ENCODE assay signal across 8 cellular contexts in the genomic region with DNA sequence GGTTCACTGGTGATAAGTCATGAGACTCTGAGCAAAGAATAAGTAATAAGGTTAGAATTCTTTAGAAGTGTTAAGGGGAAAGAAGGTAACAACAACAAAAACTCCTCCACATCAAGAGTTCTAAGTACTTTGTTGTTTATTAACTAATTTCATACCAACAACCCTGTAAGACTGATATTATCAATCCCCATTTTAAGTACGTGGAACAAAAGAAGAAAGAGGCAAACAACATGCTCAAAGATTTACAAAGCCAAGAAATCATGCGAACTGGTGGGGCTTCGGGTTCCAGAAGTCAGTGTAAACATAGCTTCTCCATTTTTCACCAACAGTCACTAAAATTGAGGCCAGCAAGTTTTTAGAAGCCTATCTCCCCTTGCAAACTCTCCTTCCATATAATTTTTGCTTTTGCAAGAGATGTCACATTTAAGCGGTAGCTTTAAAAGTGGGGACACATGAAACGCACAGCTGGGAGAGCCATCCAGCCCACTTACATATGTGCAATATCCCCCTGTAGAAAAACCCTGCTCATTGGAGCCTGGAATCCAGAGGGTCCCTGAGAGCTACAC. TPM values are rescaled to one million over a fixed set of nuclear protein-coding genes. Genes with fewer than 3 reads are reported as not detected.
DNase-seq lines count a peak whose midpoint lies in the region; ATAC-seq and TF ChIP-seq lines count a peak whose summit lies in the region.

No MANE protein-coding gene starts in this region.

- TF ChIP-seq POLR2A in body of pancreas (IDR thresholded peaks at IDR 0.05), result no peak

- H3K4me1 ChIP-seq in ACC112 (ENCODE audit: control insufficient read depth, insufficient read depth, low read length, unreplicated experiment) (peaks cover 14% of the 10 kb centered on the region), HUES6 (ENCODE audit: control insufficient read depth, insufficient read depth, low read length) (peaks cover 27% of the 10 kb centered on the region), body of pancreas (peaks cover 54% of the 10 kb centered on the region), mesodermal cell (ENCODE audit: control insufficient read depth, insufficient read depth, low read length, poor library complexity, severe bottlenecking) (peaks cover 8% of the 10 kb centered on the region)

- no peaks in the 10 kb centered on the region for H3K9me3 ChIP-seq in HUES6 (ENCODE audit: control insufficient read depth, insufficient read depth, low read depth, low read length)
- H3K9me3 ChIP-seq in body of pancreas, result no peaks in the 10 kb centered on the region
- no peaks in the 10 kb centered on the region for H3K9me3 ChIP-seq in mesodermal cell (ENCODE audit: control insufficient read depth, low read length)

- H3K36me3 ChIP-seq in ACC112 (ENCODE audit: insufficient read depth, low read length) (no peaks in the 10 kb centered on the region), HUES6 (ENCODE audit: control insufficient read depth, insufficient read depth, low read length) (no peaks in the 10 kb centered on the region), body of pancreas (replicated peaks in 1 of 2; ENCODE audit: insufficient read depth in 1 of 2, low read depth in 2 of 2) (no peaks in the 10 kb centered on the region), mesodermal cell (ENCODE audit: control insufficient read depth, insufficient read depth, low read length) (peaks cover 10% of the 10 kb centered on the region)

- ATAC-seq in body of pancreas (no peak), GM19397 (IDR thresholded peaks at IDR 0.05; ENCODE audit: unreplicated experiment) (no peak)

- H3K4me3 ChIP-seq in ACC112 (ENCODE audit: low read depth, low read length), result peak overlapping the region; percentile 95
- H3K4me3 ChIP-seq in HUES6 (ENCODE audit: low read depth, low read length), result peak overlapping the region; percentile 85
- peak overlapping the region in 1 of 2 donors; percentile 30 for H3K4me3 ChIP-seq in body of pancreas
- H3K4me3 ChIP-seq in mesodermal cell (ENCODE audit: extremely low read depth, insufficient read depth, low read length, poor library complexity, severe bottlenecking), result peak overlapping the region; percentile 61

- peak overlapping the region; percentile 94 for H3K27ac ChIP-seq in ACC112 (ENCODE audit: low read depth, low read length)
- H3K27ac ChIP-seq in HUES6 (ENCODE audit: low read depth, low read length), result peak overlapping the region; percentile 97
- peak overlapping the region; percentile 96 to 99 (median 96) for H3K27ac ChIP-seq in body of pancreas
- H3K27ac ChIP-seq in mesodermal cell (ENCODE audit: low read depth, low read length, severe bottlenecking), result peak overlapping the region; percentile 91

- WGBS in body of pancreas, 2 donors, result 4 to 6% methylated on average over 5 of the region's 5 CpGs
- WGBS in mesodermal cell (ENCODE audit: insufficient coverage in 2 of 2), 2 experiments, result 6 to 8% methylated on average over 5 of the region's 5 CpGs

- DNase-seq in body of pancreas (no peak), medulla oblongata (ENCODE audit: extremely low spot score) (no peak), ACHN (no peak), occipital lobe (lab: John Stamatoyannopoulos, UW) (no peak)

- H3K27me3 ChIP-seq in ACC112 (ENCODE audit: insufficient read depth, low read length) (no peaks in the 10 kb centered on the region), HUES6 (ENCODE audit: control insufficient read depth, insufficient read depth, low read length) (no peaks in the 10 kb centered on the region), body of pancreas (no peaks in the 10 kb centered on the region)

- intact Hi-C loops in body of pancreas (cut with DNase I), result no loop called here

- peak overlapping the region; percentile 94 for H3K9ac ChIP-seq in HUES6 (ENCODE audit: low read length)

- no peak for TF ChIP-seq CTCF in body of pancreas (IDR thresholded peaks at IDR 0.05)

- H3K79me2 ChIP-seq in ACC112 (ENCODE audit: control insufficient read depth, insufficient read depth, low read length, unreplicated experiment), result peaks cover 51% of the 10 kb centered on the region

- H2AFZ ChIP-seq in ACC112 (ENCODE audit: low read length, unreplicated experiment), result peak overlapping the region; percentile 83

- in situ Hi-C loops in ACHN (cut with HindIII; ENCODE audit: low pct_ligation_motif_present, low pct_unique_long_range_greater_than_20kb, low sequenced_read_pairs), result no loop called here

RNA-seq across cellular contexts. Expression of gene SLC11A2, which starts 0.9 kb away (rescaled TPM):
- 10 to 100 TPM; 53.2 to 55.0 TPM for total RNA-seq in body of pancreas
- 43.2 TPM for polyA plus RNA-seq in mesodermal cell (2013, experiment 1 of 2)
- polyA plus RNA-seq in mesodermal cell (2013, experiment 2 of 2), result 44.0 TPM
- 96.7 TPM for total RNA-seq in occipital lobe

RNA-seq across cellular contexts. Expression of gene LETMD1, which starts 22.9 kb away (rescaled TPM):
- total RNA-seq in body of pancreas (10 to 100 TPM; 57.4 to 71.6 TPM), occipital lobe (56.8 TPM)
- 32.8 TPM for polyA plus RNA-seq in mesodermal cell (2013, experiment 1 of 2)
- 35.5 TPM for polyA plus RNA-seq in mesodermal cell (2013, experiment 2 of 2)

RNA-seq across cellular contexts. Expression of gene CSRNP2, which starts 58.1 kb away (rescaled TPM):
- total RNA-seq in body of pancreas (10 to 100 TPM; 20.8 to 25.4 TPM), occipital lobe (69.6 TPM)
- 30.4 TPM for polyA plus RNA-seq in mesodermal cell (2013, experiment 1 of 2)
- polyA plus RNA-seq in mesodermal cell (2013, experiment 2 of 2), result 26.3 TPM
